ENCODE assay signal across 11 cellular contexts in the genomic region with DNA sequence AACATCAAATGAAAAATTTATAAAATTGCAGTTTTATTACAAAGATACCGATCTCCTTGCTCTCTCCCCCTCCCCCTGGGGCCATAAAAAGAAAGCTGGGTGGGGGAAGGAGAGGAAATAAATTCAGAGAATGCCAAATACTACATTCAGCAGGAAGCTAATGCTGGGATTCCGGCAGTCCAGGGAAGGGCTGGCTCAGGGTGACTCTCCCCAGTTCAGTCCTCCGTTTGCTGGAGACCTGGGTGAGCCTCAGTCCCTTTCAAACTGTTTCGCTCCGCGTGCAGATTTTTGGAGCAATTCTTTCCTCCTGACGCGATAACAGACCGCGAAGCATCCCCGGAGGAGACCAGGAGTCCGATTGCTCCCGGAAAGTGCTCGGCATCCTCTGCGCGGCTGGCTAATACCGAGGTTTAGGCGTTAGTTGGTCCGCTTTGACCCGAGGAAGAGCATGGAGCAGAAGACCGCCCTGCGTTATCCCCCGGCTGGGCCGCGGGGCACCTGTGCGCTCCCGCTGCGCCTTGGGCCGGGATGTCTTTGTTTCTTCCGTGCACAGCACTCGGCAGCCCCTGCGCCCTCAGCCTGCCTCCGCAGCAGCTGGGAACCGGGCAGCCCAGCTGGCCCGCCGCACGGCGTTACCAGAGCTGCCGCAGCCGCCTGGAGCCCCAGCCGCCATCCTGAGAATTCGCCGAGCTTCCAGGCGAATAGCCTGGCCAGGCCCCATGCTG. TPM values are rescaled to one million over a fixed set of nuclear protein-coding genes. Genes with fewer than 3 reads are reported as not detected.
DNase-seq lines count a peak whose midpoint lies in the region; ATAC-seq and TF ChIP-seq lines count a peak whose summit lies in the region.
"Had no signal": no experiment of that assay in that cellular context is flagged by ENCODE, and none has a peak within 500 bp of the region (broad histone marks: within the 10 kb centered on the region; RNA-seq: fewer than 3 reads in every experiment).

No MANE protein-coding gene starts in this region.

- no peak for TF ChIP-seq POLR2A in stomach (IDR thresholded peaks at IDR 0.05)

- POLR2A ChIA-PET in T-cell (lab: Charles Lee) = no interaction called here

- no peak overlapping the region for H3K9ac ChIP-seq in HUES64 (ENCODE audit: low read depth, low read length)
- peak overlapping the region; percentile 33 to 47 for H3K9ac ChIP-seq in duodenal mucosa (ENCODE audit: low read depth in 1 of 2, low read length in 2 of 2)

- H3K36me3 ChIP-seq in HUES64 (ENCODE audit: insufficient read depth, low read length) (no peaks in the 10 kb centered on the region), duodenal mucosa (ENCODE audit: control insufficient read depth in 1 of 2, insufficient read depth in 2 of 2, low read length in 2 of 2) (no peaks in the 10 kb centered on the region), lung (ENCODE audit: control insufficient read depth in 2 of 2, insufficient read depth in 2 of 2, low read length in 2 of 2) (peaks cover 0 to 2% of the 10 kb centered on the region in 2 donors), stomach (no peaks in the 10 kb centered on the region)

- no peak for TF ChIP-seq EP300 in stomach (IDR thresholded peaks at IDR 0.05)

- peaks cover 3% of the 10 kb centered on the region for H3K36me3 Mint-ChIP-seq in T-cell

- CTCF ChIA-PET in T-cell (lab: Charles Lee) = no interaction called here

- peak overlapping the region; percentile 20; the same call in 1 of the 2 replicates for H3K4me3 ChIP-seq in HUES64 (ENCODE audit: low read length)
- peak overlapping the region in 1 of 2 donors; percentile 57 for H3K4me3 ChIP-seq in duodenal mucosa (ENCODE audit: low read depth in 1 of 2, low read length in 2 of 2)
- peak overlapping the region; percentile 27 for H3K4me3 ChIP-seq in lung
- H3K4me3 ChIP-seq in stomach = peak overlapping the region; percentile 39 to 46 (median 40)

- no peak overlapping the region for H3K4me3 Mint-ChIP-seq in T-cell
- H3K4me3 Mint-ChIP-seq: activated naive CD4-positive, alpha-beta T cell treated with anti-CD3 and anti-CD28 coated beads for 36 hours had no signal

- H3K9me3 ChIP-seq in HUES64 (ENCODE audit: insufficient read depth, low read depth, low read length) (no peaks in the 10 kb centered on the region), duodenal mucosa (ENCODE audit: control insufficient read depth in 1 of 2, low read length in 2 of 2) (no peaks in the 10 kb centered on the region), lung (ENCODE audit: control insufficient read depth in 2 of 2, insufficient read depth in 1 of 2, low read length in 1 of 2) (peaks cover 0 to 2% of the 10 kb centered on the region in 2 donors), stomach (peaks cover 0 to 4% (median 0%) of the 10 kb centered on the region in 4 donors)

- H3K27me3 ChIP-seq in HUES64 (ENCODE audit: insufficient read depth, low read length) (peaks cover 100% of the 10 kb centered on the region), duodenal mucosa (ENCODE audit: control insufficient read depth in 1 of 2, insufficient read depth in 2 of 2, low read length in 2 of 2) (peaks cover 29 to 39% of the 10 kb centered on the region in 2 donors), lung (ENCODE audit: control insufficient read depth, insufficient read depth) (no peaks in the 10 kb centered on the region), stomach (peaks cover 6 to 98% (median 56%) of the 10 kb centered on the region in 3 donors)

- TF ChIP-seq CTCF in lung (IDR thresholded peaks at IDR 0.05; ENCODE audit: control extremely low read depth, extremely low read depth) = no peak
- TF ChIP-seq CTCF in stomach (IDR thresholded peaks at IDR 0.05) = no peak

- intact Hi-C loops in stomach (cut with DNase I; ENCODE audit: low total_unique reads) = no loop called here

- no peaks in the 10 kb centered on the region for H3K9me3 Mint-ChIP-seq in T-cell
- H3K9me3 Mint-ChIP-seq: activated naive CD4-positive, alpha-beta T cell treated with anti-CD3 and anti-CD28 coated beads for 36 hours had no signal

- H3K4me1 ChIP-seq in HUES64 (ENCODE audit: insufficient read depth, low read length) (peaks cover 13% of the 10 kb centered on the region), duodenal mucosa (ENCODE audit: control insufficient read depth in 1 of 2, insufficient read depth in 2 of 2, low read length in 2 of 2) (peaks cover 4 to 8% of the 10 kb centered on the region in 2 donors), lung (ENCODE audit: control insufficient read depth in 2 of 2, insufficient read depth in 2 of 2, low read length in 2 of 2) (peaks cover 0 to 9% of the 10 kb centered on the region in 2 donors), stomach (peaks cover 10 to 59% (median 26%) of the 10 kb centered on the region in 4 donors)

- no peak for DNase-seq in lung (ENCODE audit: low spot score)
- no peak for DNase-seq in stomach
- no peak for DNase-seq in activated naive CD4-positive, alpha-beta T cell treated with Interleukin-2 at 50 U/mL for 16 hours
- no peak for DNase-seq in activated CD4-positive, alpha-beta T cell treated with anti-CD3 and anti-CD28 coated beads for 48 hours
- DNase-seq in T-cell = no peak
- DNase-seq: activated naive CD4-positive, alpha-beta T cell treated with anti-CD3 and anti-CD28 coated beads for 36 hours; DMS79; NCI-H748 treated with DMSO at 0.1 percent for 48 hours had no signal

- no peak overlapping the region for H3K27ac Mint-ChIP-seq in T-cell
- H3K27ac Mint-ChIP-seq: activated naive CD4-positive, alpha-beta T cell treated with anti-CD3 and anti-CD28 coated beads for 36 hours had no signal

- WGBS in HUES64 = under 1% methylated on average over 43 of the region's 44 CpGs
- WGBS in lung, 2 donors = 38 to 60% methylated on average over 44 of the region's 44 CpGs
- 32 to 43% (median 39%) methylated on average over 16 to 44 of the region's 44 CpGs for WGBS in stomach, 5 donors

- ATAC-seq in lung (ENCODE audit: insufficient read depth, low FRiP score) (no peak), GM21381 (IDR thresholded peaks at IDR 0.05; ENCODE audit: unreplicated experiment) (no peak), T-cell (replicated peaks in 1 of 4) (no peak)

- peaks cover 17 to 20% (median 18%) of the 10 kb centered on the region in 3 donors for H3K4me1 Mint-ChIP-seq in T-cell

- H3K27ac ChIP-seq in HUES64 (ENCODE audit: low read depth, low read length) (no peak overlapping the region), duodenal mucosa (ENCODE audit: low read depth, low read length) (peak overlapping the region; percentile 58), lung (ENCODE audit: low read depth in 1 of 2, low read length in 1 of 2) (peak overlapping the region in 1 of 2 donors; percentile 93), stomach (peak overlapping the region; percentile 61 to 99 (median 94))

- peaks cover 35 to 49% of the 10 kb centered on the region in 2 donors for H3K27me3 Mint-ChIP-seq in T-cell

RNA-seq across cellular contexts. Expression of a gene that starts 3.9 kb away (rescaled TPM):
- 3.4 TPM for polyA plus RNA-seq in HUES64 (2013, experiment 1 of 2)
- 8.4 TPM for polyA plus RNA-seq in HUES64 (2013, experiment 2 of 2)
- total RNA-seq in lung = 1 to 10 TPM; 1.7 to 3.4 TPM
- polyA plus RNA-seq in lung = 1 to 10 TPM in 1 of 2 donors, under 1 TPM in 1; 0.44 to 1.2 TPM
- 1 to 10 TPM in 3 of 5 donors, under 1 TPM in 1, not detected in 1; 0.89 to 2.3 (median 1.1) TPM for total RNA-seq in stomach
- polyA plus RNA-seq in stomach = 1 to 10 TPM; 1.1 to 3.7 (median 1.2) TPM
- total RNA-seq in T-cell = not detected
- total RNA-seq: activated naive CD4-positive, alpha-beta T cell treated with anti-CD3 and anti-CD28 coated beads for 36 hours had no signal

RNA-seq across cellular contexts. Expression of a gene that starts 10.5 kb away (rescaled TPM):
- polyA plus RNA-seq in HUES64 (2013, experiment 1 of 2) = 7.8 TPM
- polyA plus RNA-seq in HUES64 (2013, experiment 2 of 2) = 11.2 TPM
- under 1 TPM; 0.31 to 0.37 TPM for total RNA-seq in lung
- polyA plus RNA-seq in lung = under 1 TPM; 0.06 to 0.33 TPM
- total RNA-seq in stomach = under 1 TPM in 1 of 5 donors, not detected in 4; 0.55 TPM
- 1 to 10 TPM in 1 of 3 donors, under 1 TPM in 1, not detected in 1; 0.31 to 1.1 TPM for polyA plus RNA-seq in stomach
- total RNA-seq in T-cell = under 1 TPM; 0.28 to 0.66 (median 0.54) TPM

RNA-seq across cellular contexts. Expression of a gene that starts 24.2 kb away (rescaled TPM):
- polyA plus RNA-seq in HUES64 (2013, experiment 1 of 2) = not detected
- polyA plus RNA-seq in HUES64 (2013, experiment 2 of 2) = 0.44 TPM
- 1 to 10 TPM; 2.7 to 4.4 TPM for total RNA-seq in lung
- 1 to 10 TPM; 3.8 to 6.0 TPM for polyA plus RNA-seq in lung
- total RNA-seq in stomach = 1 to 10 TPM in 3 of 5 donors, under 1 TPM in 2; 0.55 to 5.8 (median 2.2) TPM
- polyA plus RNA-seq in stomach = 10 to 100 TPM in 1 of 3 donors, 1 to 10 TPM in 2; 4.4 to 17.0 (median 5.9) TPM
- under 1 TPM in 3 of 5 donors, not detected in 2; 0.25 to 0.38 (median 0.36) TPM for total RNA-seq in T-cell

RNA-seq across cellular contexts. Expression of a gene that starts 37.1 kb away (rescaled TPM):
- polyA plus RNA-seq in HUES64 (2013, experiment 1 of 2) = 0.50 TPM
- polyA plus RNA-seq in HUES64 (2013, experiment 2 of 2) = 0.89 TPM
- total RNA-seq in lung (10 to 100 TPM; 20.9 to 61.9 TPM), stomach (10 to 100 TPM in 3 of 5 donors, 1 to 10 TPM in 2; 2.9 to 53.1 (median 18.2) TPM), T-cell (under 1 TPM in 2 of 5 donors, not detected in 3; 0.18 to 0.32 TPM)
- polyA plus RNA-seq in lung (1 to 10 TPM; 9.2 to 9.5 TPM), stomach (10 to 100 TPM in 1 of 3 donors, 1 to 10 TPM in 2; 7.5 to 12.8 (median 7.8) TPM)
- total RNA-seq: activated naive CD4-positive, alpha-beta T cell treated with anti-CD3 and anti-CD28 coated beads for 36 hours had no signal

RNA-seq across cellular contexts. Expression of a gene that starts 41.2 kb away (rescaled TPM):
- 0.20 TPM for polyA plus RNA-seq in HUES64 (2013, experiment 1 of 2)
- polyA plus RNA-seq in HUES64 (2013, experiment 2 of 2) = 1.0 TPM
- total RNA-seq in lung = 1 to 10 TPM; 4.7 to 7.7 TPM
- polyA plus RNA-seq in lung = under 1 TPM; 0.49 to 0.94 TPM
- total RNA-seq in stomach = 10 to 100 TPM in 1 of 5 donors, 1 to 10 TPM in 1, not detected in 3; 3.7 to 12.7 TPM
- under 1 TPM in 1 of 3 donors, not detected in 2; 0.81 TPM for polyA plus RNA-seq in stomach
- under 1 TPM in 2 of 5 donors, not detected in 3; 0.50 to 0.65 TPM for total RNA-seq in T-cell
- total RNA-seq: activated naive CD4-positive, alpha-beta T cell treated with anti-CD3 and anti-CD28 coated beads for 36 hours had no signal
